ENCODE assay signal across 8 cellular contexts in genomic region chr2:95526360-95527341, GRCh38. TPM values are rescaled to one million over a fixed set of nuclear protein-coding genes. Genes with fewer than 3 reads are reported as not detected.
DNase-seq lines count a peak whose midpoint lies in the region; ATAC-seq and TF ChIP-seq lines count a peak whose summit lies in the region.

No MANE protein-coding gene starts in this region.

- POLR2A ChIA-PET in HCT116 (lab: Charles Lee), result no interaction called here
- POLR2A ChIA-PET in naive thymus-derived CD8-positive, alpha-beta T cell (lab: Charles Lee), result no interaction called here

- peaks cover 0 to 54% (median 16%) of the 10 kb centered on the region in 9 donors for H3K9me3 Mint-ChIP-seq in naive thymus-derived CD8-positive, alpha-beta T cell

- H3K27ac ChIP-seq in HCT116 (ENCODE audit: low read depth, low read length) (peak overlapping the region; percentile 85), subcutaneous abdominal adipose tissue (ENCODE audit: low read depth, low read length) (peak overlapping the region; percentile 74)

- H3K27me3 ChIP-seq in HCT116 (ENCODE audit: insufficient read depth, low read length), result no peaks in the 10 kb centered on the region
- no peaks in the 10 kb centered on the region for H3K27me3 ChIP-seq in subcutaneous abdominal adipose tissue (ENCODE audit: control insufficient read depth in 5 of 5, insufficient read depth in 4 of 5, low read length in 5 of 5)

- H3K36me3 Mint-ChIP-seq in naive thymus-derived CD8-positive, alpha-beta T cell, result peaks cover 18 to 29% (median 28%) of the 10 kb centered on the region in 3 donors

- TF ChIP-seq CTCF in HCT116 (IDR thresholded peaks at IDR 0.05 in 2 of 3, conservative IDR thresholded peaks at IDR 0.05 in 1 of 3; ENCODE audit: borderline replicate concordance in 1 of 3, insufficient read depth in 1 of 3, low read depth in 2 of 3, low read length in 2 of 3), result peak in 2 of 3 experiments; percentile 16 to 24; a peak in 1 of 6 replicates

- peak; percentile 91 for ATAC-seq in HCT116
- ATAC-seq in naive thymus-derived CD8-positive, alpha-beta T cell, result peak; percentile 71 to 83

- peak overlapping the region in 6 of 10 donors; percentile 21 to 88 (median 70) for H3K27ac Mint-ChIP-seq in naive thymus-derived CD8-positive, alpha-beta T cell

- RAD21 ChIA-PET in HCT116 (lab: Charles Lee; ENCODE audit: low non-redundant PET in 1 of 2, low total read pairs in 2 of 2, uncharacterized antibody in 2 of 2, unreplicated experiment in 2 of 2), result no interaction called here

- H3K36me3 ChIP-seq in HCT116 (ENCODE audit: control insufficient read depth in 1 of 2, insufficient read depth in 2 of 2, low read length in 2 of 2), result 0 out of 4 replicates have a peak, but pooled peaks cover 0 to 2% of the 10 kb centered on the region in 2 experiments
- peaks cover 0 to 19% (median 12%) of the 10 kb centered on the region in 5 donors for H3K36me3 ChIP-seq in subcutaneous abdominal adipose tissue (ENCODE audit: control insufficient read depth in 5 of 5, insufficient read depth in 5 of 5, low read length in 5 of 5)

- DNase-seq in GM03348 (ENCODE audit: low spot score) (peak; percentile 86), HCT116 (ENCODE audit: low read depth, low spot score) (peak; percentile 29), NCI-H2171 treated with DMSO at 0.1 percent for 48 hours (lab: John Stamatoyannopoulos, UW) (peak; percentile 67), epidermal melanocyte (ENCODE audit: insufficient read length, low spot score) (peak; percentile 33), NCI-H446 treated with DMSO at 0.1 percent for 48 hours (lab: John Stamatoyannopoulos, UW) (no peak)
- peak; percentile 28 to 38 (median 34) for DNase-seq in activated CD8-positive, alpha-beta memory T cell treated with anti-CD3 and anti-CD28 coated beads for 48 hours (ENCODE audit: low read depth in 2 of 3, low spot score in 2 of 3)
- peak in 9 of 10 donors; percentile 15 to 66 (median 37) for DNase-seq in naive thymus-derived CD8-positive, alpha-beta T cell

- peak; percentile 2; the same call in 1 of the 2 replicates for TF ChIP-seq RAD21 in HCT116 (IDR thresholded peaks at IDR 0.05; ENCODE audit: low read depth)

- H3K4me1 ChIP-seq in HCT116 (ENCODE audit: control insufficient read depth in 1 of 2, insufficient read depth in 2 of 2, low read length in 2 of 2) (peaks cover 0 to 14% of the 10 kb centered on the region in 2 experiments; a peak in 2 of 4 replicates), subcutaneous abdominal adipose tissue (ENCODE audit: control insufficient read depth in 5 of 5, insufficient read depth in 5 of 5, low read length in 5 of 5) (peaks cover 2 to 26% (median 21%) of the 10 kb centered on the region in 5 donors)

- peak; percentile 44 for TF ChIP-seq POLR2A in HCT116 (IDR thresholded peaks at IDR 0.05; ENCODE audit: borderline replicate concordance, extremely low read depth, insufficient read depth, insufficient read length)

- no peaks in the 10 kb centered on the region; the same call in 1 of the 2 replicates for H3K9me2 ChIP-seq in HCT116 (ENCODE audit: insufficient read depth)

- intact Hi-C loops in HCT116 (cut with micrococcal nuclease), result no loop called here

- H3K79me2 ChIP-seq in HCT116 (ENCODE audit: insufficient read depth, low read length), result peaks cover 25% of the 10 kb centered on the region

- H3K4me2 ChIP-seq in HCT116 (ENCODE audit: low read length), result peak overlapping the region; percentile 72

- no peaks in the 10 kb centered on the region for H3K9me3 ChIP-seq in HCT116 (ENCODE audit: control insufficient read depth in 1 of 2, insufficient read depth in 1 of 2, low read depth in 1 of 2, low read length in 2 of 2)
- peaks cover 0 to 2% (median 0%) of the 10 kb centered on the region in 5 donors for H3K9me3 ChIP-seq in subcutaneous abdominal adipose tissue (ENCODE audit: control insufficient read depth in 5 of 5, low read length in 5 of 5)

- CTCF ChIA-PET in HCT116 (lab: Charles Lee), result no interaction called here

- TSS peak; percentile 63 for BruUV-seq in HCT116 (replicated peaks; lab: Mats Ljungman, UMichigan)

- H3K4me1 Mint-ChIP-seq in naive thymus-derived CD8-positive, alpha-beta T cell, result peaks cover 0 to 12% (median 5%) of the 10 kb centered on the region in 4 donors

- no peaks in the 10 kb centered on the region for H3K27me3 Mint-ChIP-seq in naive thymus-derived CD8-positive, alpha-beta T cell

- H3K4me3 ChIP-seq in HCT116 (replicated peaks in 1 of 2; ENCODE audit: low read depth in 1 of 2, low read length in 2 of 2) (peak overlapping the region; percentile 62 to 64), subcutaneous abdominal adipose tissue (ENCODE audit: low read depth in 1 of 5, low read length in 5 of 5) (peak overlapping the region; percentile 62 to 83 (median 74))

- no peak overlapping the region for H2AFZ ChIP-seq in HCT116 (ENCODE audit: low read depth, low read length, poor library complexity, severe bottlenecking)

- H3K4me3 Mint-ChIP-seq in naive thymus-derived CD8-positive, alpha-beta T cell, result peak overlapping the region; percentile 78 to 92 (median 88)

- H3K9ac ChIP-seq in HCT116 (ENCODE audit: low read length) (peak overlapping the region; percentile 79), subcutaneous abdominal adipose tissue (ENCODE audit: low read length in 5 of 5) (peak overlapping the region in 4 of 5 donors; percentile 40 to 86 (median 66))

- H4K20me1 ChIP-seq in HCT116 (ENCODE audit: insufficient read depth), result no peaks in the 10 kb centered on the region

TF ChIP-seq in HCT116, 20 proteins besides CTCF, POLR2A, EP300 and RAD21:
- TF ChIP-seq SP1 (IDR thresholded peaks at IDR 0.05; ENCODE audit: low read depth) (peak; percentile 10; the same call in 1 of the 2 replicates), ATF3 (IDR thresholded peaks at IDR 0.05) (no peak), EGR1 (IDR thresholded peaks at IDR 0.05; ENCODE audit: low read depth) (no peak), ZNF274 (IDR thresholded peaks at IDR 0.05; ENCODE audit: low read depth, low read length) (no peak), ZFX (IDR thresholded peaks at IDR 0.05) (peak; percentile 80), REST (IDR thresholded peaks at IDR 0.05; ENCODE audit: low read depth) (no peak), YY1 (IDR thresholded peaks at IDR 0.05; ENCODE audit: extremely low read depth, insufficient replicate concordance, low read depth, low read length) (peak; percentile 8), ELF1 (IDR thresholded peaks at IDR 0.05; ENCODE audit: borderline replicate concordance, low read depth) (no peak), JUND (IDR thresholded peaks at IDR 0.05) (no peak), POLR2AphosphoS5 (IDR thresholded peaks at IDR 0.05; ENCODE audit: low read depth, low read length) (peak; percentile 76), FOSL1 (IDR thresholded peaks at IDR 0.05; ENCODE audit: low read depth) (no peak), EZH2phosphoT487 (IDR thresholded peaks at IDR 0.05; ENCODE audit: borderline replicate concordance) (no peak), MAX (IDR thresholded peaks at IDR 0.05) (peak; percentile 93), CBX3 (IDR thresholded peaks at IDR 0.05; ENCODE audit: low read depth) (peak; percentile 79; the same call in 1 of the 2 replicates), TCF7L2 (IDR thresholded peaks at IDR 0.05; ENCODE audit: borderline replicate concordance, extremely low read depth, insufficient read depth, insufficient read length) (no peak), SIN3A (IDR thresholded peaks at IDR 0.05; ENCODE audit: low read depth) (peak; percentile 62; the same call in 1 of the 2 replicates)

RNA-seq across cellular contexts. Expression of gene TRIM43B, which starts 42.1 kb away (rescaled TPM):
- total RNA-seq in HCT116 (2021; ENCODE audit: unreplicated experiment), result not detected
- polyA plus RNA-seq in HCT116 (2012), result not detected in 2 replicates
- total RNA-seq in naive thymus-derived CD8-positive, alpha-beta T cell, result not detected
- not detected for polyA plus RNA-seq in naive thymus-derived CD8-positive, alpha-beta T cell
